Comparison of ENCODE assay signal across 8 cellular contexts in genomic region chr6:42563697-42564495, GRCh38.
DNase-seq lines count a peak whose midpoint lies in the region; ATAC-seq and FAIRE-seq lines count a peak whose summit lies in the region.

Gene UBR2, plus strand, starts transcription at chr6:42564029. Its CDS starts 291 bp downstream, at chr6:42564320.

- no peaks in the 10 kb centered on the region for H3K9me3 ChIP-seq in BLaER1

- H3K4me2 ChIP-seq in BLaER1: peak within 1 kb of the TSS; percentile 96

- peak within 1 kb of the TSS; percentile 87 for H3K27ac ChIP-seq in BLaER1
- H3K27ac ChIP-seq in cingulate gyrus (ENCODE audit: low read depth, low read length): peak within 1 kb of the TSS; percentile 99

- FAIRE-seq in GM19239 (lab: Jason Lieb, UNC): peak; percentile 96

- H3K27me3 ChIP-seq in BLaER1: no peaks in the 10 kb centered on the region

- DNase-seq in GM19239 (ENCODE audit: insufficient read length, low spot score): peak; percentile 77
- DNase-seq in NCI-H524 treated with DMSO at 0.1 percent for 48 hours (lab: John Stamatoyannopoulos, UW): peak; percentile 96
- DNase-seq in activated CD4-positive, alpha-beta T cell treated with anti-CD3 and anti-CD28 coated beads for 4 hours: peak; percentile 93 to 94
- peak; percentile 96 for DNase-seq in kidney glomerular epithelial cell (lab: John Stamatoyannopoulos, UW)
- DNase-seq in stimulated activated CD4-positive, alpha-beta T cell treated with anti-CD3 and anti-CD28 coated beads, Interleukin-1b, Interleukin-23, amount 100 ng/mL, for 1 hour (ENCODE audit: low read depth in 2 of 2): peak; percentile 70 to 84

- peak within 1 kb of the TSS; percentile 89 for H3K9ac ChIP-seq in BLaER1

- ATAC-seq in HG03457 (IDR thresholded peaks at IDR 0.05; ENCODE audit: unreplicated experiment): peak; percentile 73

- H3K4me1 ChIP-seq in BLaER1: peaks cover 13% of the 10 kb centered on the region

- peak within 1 kb of the TSS; percentile 87 for H3K4me3 ChIP-seq in BLaER1

- peaks cover 40% of the 10 kb centered on the region for H4K20me1 ChIP-seq in BLaER1

- peaks cover 14% of the 10 kb centered on the region for H3K36me3 ChIP-seq in BLaER1

Comparison
In these comparisons a context has a peak if more than half of its experiments do, and no peak if none do; other contexts are left out.
1. Peak in every context shown above with its lines: DNase-seq, ATAC-seq, H3K4me3 ChIP-seq and H3K27ac ChIP-seq.